Comparison of ENCODE assay signal across 10 cellular contexts in genomic region chr14:103625361-103626095, GRCh38. TPM values are rescaled to one million over a fixed set of nuclear protein-coding genes. Genes with fewer than 3 reads are reported as not detected.
DNase-seq lines count a peak whose midpoint lies in the region; ATAC-seq and TF ChIP-seq lines count a peak whose summit lies in the region.
"Had no signal": no experiment of that assay in that cellular context is flagged by ENCODE, and none has a peak within 500 bp of the region (broad histone marks: within the 10 kb centered on the region; RNA-seq: fewer than 3 reads in every experiment).

No MANE protein-coding gene starts in this region.

- H3K36me3 Mint-ChIP-seq in CD8-positive, alpha-beta memory T cell: peaks cover 0 to 3% (median 0%) of the 10 kb centered on the region in 3 donors
- no peaks in the 10 kb centered on the region for H3K36me3 Mint-ChIP-seq in activated naive CD8-positive, alpha-beta T cell treated with anti-CD3 and anti-CD28 coated beads for 36 hours
- H3K36me3 Mint-ChIP-seq in neural crest cell (ENCODE audit: low read depth): no peaks in the 10 kb centered on the region

- ATAC-seq in HG03378 (IDR thresholded peaks at IDR 0.05; ENCODE audit: unreplicated experiment): no peak

- peaks cover 0 to 2% of the 10 kb centered on the region in 2 donors for H3K27me3 Mint-ChIP-seq in CD8-positive, alpha-beta memory T cell
- peaks cover 20% of the 10 kb centered on the region for H3K27me3 Mint-ChIP-seq in activated naive CD8-positive, alpha-beta T cell treated with anti-CD3 and anti-CD28 coated beads for 36 hours
- H3K27me3 Mint-ChIP-seq in neural crest cell (ENCODE audit: low read depth): no peaks in the 10 kb centered on the region

- peak overlapping the region; percentile 61 to 83 (median 78) for H3K4me3 Mint-ChIP-seq in CD8-positive, alpha-beta memory T cell
- H3K4me3 Mint-ChIP-seq in activated naive CD8-positive, alpha-beta T cell treated with anti-CD3 and anti-CD28 coated beads for 36 hours: peak overlapping the region; percentile 65
- peak overlapping the region; percentile 67 for H3K4me3 Mint-ChIP-seq in neural crest cell

- no peaks in the 10 kb centered on the region for H3K27me3 ChIP-seq in CD8-positive, alpha-beta memory T cell (ENCODE audit: insufficient read depth, low read length, poor library complexity, severe bottlenecking)
- H3K27me3 ChIP-seq in MG63: no peaks in the 10 kb centered on the region
- H3K27me3 ChIP-seq in brain microvascular endothelial cell (replicated peaks): no peaks in the 10 kb centered on the region
- H3K27me3 ChIP-seq: dorsolateral prefrontal cortex had no signal

- no peaks in the 10 kb centered on the region for H3K9me3 Mint-ChIP-seq in CD8-positive, alpha-beta memory T cell
- no peaks in the 10 kb centered on the region for H3K9me3 Mint-ChIP-seq in activated naive CD8-positive, alpha-beta T cell treated with anti-CD3 and anti-CD28 coated beads for 36 hours
- H3K9me3 Mint-ChIP-seq in neural crest cell: no peaks in the 10 kb centered on the region

- peaks cover 14 to 31% (median 26%) of the 10 kb centered on the region in 3 donors for H3K4me1 Mint-ChIP-seq in CD8-positive, alpha-beta memory T cell
- H3K4me1 Mint-ChIP-seq in activated naive CD8-positive, alpha-beta T cell treated with anti-CD3 and anti-CD28 coated beads for 36 hours: peaks cover 20% of the 10 kb centered on the region
- H3K4me1 Mint-ChIP-seq in neural crest cell: peaks cover 22% of the 10 kb centered on the region

- H3K4me1 ChIP-seq in CD8-positive, alpha-beta memory T cell (ENCODE audit: insufficient read depth, low read length): peaks cover 40% of the 10 kb centered on the region

- TF ChIP-seq CTCF in neural crest cell (conservative IDR thresholded peaks at IDR 0.05) (no peak), brain microvascular endothelial cell (IDR thresholded peaks at IDR 0.05; ENCODE audit: low read depth, low read length, missing control alignments) (no peak)

- CTCF ChIA-PET in CD8-positive, alpha-beta memory T cell (lab: Charles Lee): no interaction called here

- H3K27ac Mint-ChIP-seq in CD8-positive, alpha-beta memory T cell: peak overlapping the region; percentile 40 to 97 (median 83)
- peak overlapping the region; percentile 83 for H3K27ac Mint-ChIP-seq in activated naive CD8-positive, alpha-beta T cell treated with anti-CD3 and anti-CD28 coated beads for 36 hours
- H3K27ac Mint-ChIP-seq in neural crest cell (ENCODE audit: unreplicated experiment): peak overlapping the region; percentile 72

- POLR2A ChIA-PET in CD8-positive, alpha-beta memory T cell (lab: Charles Lee): no interaction called here

- in situ Hi-C loops in brain microvascular endothelial cell (cut with HindIII; ENCODE audit: low pct_ligation_motif_present, low sequenced_read_pairs): no loop called here

- peak overlapping the region; percentile 49 for H3K4me3 ChIP-seq in CD8-positive, alpha-beta memory T cell (ENCODE audit: low read length)
- H3K4me3 ChIP-seq in MG63 (no peak overlapping the region), brain microvascular endothelial cell (ENCODE audit: low read depth, low read length) (no peak overlapping the region)
- H3K4me3 ChIP-seq: dorsolateral prefrontal cortex, psoas muscle had no signal

- H3K36me3 ChIP-seq in CD8-positive, alpha-beta memory T cell (ENCODE audit: insufficient read depth, low read length): no peaks in the 10 kb centered on the region
- H3K36me3 ChIP-seq in MG63: no peaks in the 10 kb centered on the region
- H3K36me3 ChIP-seq in brain microvascular endothelial cell (replicated peaks): no peaks in the 10 kb centered on the region

- H3K27ac ChIP-seq in CD8-positive, alpha-beta memory T cell (ENCODE audit: low read depth, low read length): no peak overlapping the region
- no peak overlapping the region for H3K27ac ChIP-seq in brain microvascular endothelial cell

- peak; percentile 16 to 74 (median 53) for DNase-seq in CD8-positive, alpha-beta memory T cell
- DNase-seq in MV-4-11 (lab: John Stamatoyannopoulos, UW) (peak; percentile 18), neural crest cell (ENCODE audit: low read depth, low spot score) (no peak), MG63 (no peak), brain microvascular endothelial cell (no peak), iPS-NIHi7 (ENCODE audit: extremely low spot score) (no peak)
- peak; percentile 27 for DNase-seq in activated naive CD8-positive, alpha-beta T cell treated with anti-CD3 and anti-CD28 coated beads for 36 hours
- DNase-seq: dorsolateral prefrontal cortex had no signal

- no peaks in the 10 kb centered on the region for H3K9me3 ChIP-seq in CD8-positive, alpha-beta memory T cell (ENCODE audit: low read length)
- no peaks in the 10 kb centered on the region for H3K9me3 ChIP-seq in MG63
- H3K9me3 ChIP-seq: psoas muscle had no signal

RNA-seq across cellular contexts. Expression of gene KLC1, which starts 3.5 kb away (rescaled TPM):
- 100 to 1,000 TPM; 141 to 143 TPM for total RNA-seq in CD8-positive, alpha-beta memory T cell
- 92.0 TPM for polyA plus RNA-seq in CD8-positive, alpha-beta memory T cell
- total RNA-seq in activated naive CD8-positive, alpha-beta T cell treated with anti-CD3 and anti-CD28 coated beads for 36 hours: 10 to 100 TPM; 88.0 to 88.6 TPM
- 173 and 180 TPM in 2 replicates for total RNA-seq in neural crest cell
- 75.8 and 113 TPM in 2 replicates for total RNA-seq in MG63 (2014; rRNA removed; shearing (Covaris generic); ENCODE audit: low replicate concordance)

Comparison
In these comparisons a context has a peak if more than half of its experiments do, and no peak if none do; other contexts are left out.
1. DNase-seq: peak in CD8-positive, alpha-beta memory T cell (5 of 5), MV-4-11 (single experiment) and activated naive CD8-positive, alpha-beta T cell treated with anti-CD3 and anti-CD28 coated beads for 36 hours (single experiment); none in neural crest cell (single experiment), MG63 (single experiment), brain microvascular endothelial cell (single experiment) and iPS-NIHi7 (single experiment).
2. Peak in every context shown above with its lines, with median percentiles within 50 percentile points of each other: H3K27ac Mint-ChIP-seq and H3K4me3 Mint-ChIP-seq.